In the genomic region with DNA sequence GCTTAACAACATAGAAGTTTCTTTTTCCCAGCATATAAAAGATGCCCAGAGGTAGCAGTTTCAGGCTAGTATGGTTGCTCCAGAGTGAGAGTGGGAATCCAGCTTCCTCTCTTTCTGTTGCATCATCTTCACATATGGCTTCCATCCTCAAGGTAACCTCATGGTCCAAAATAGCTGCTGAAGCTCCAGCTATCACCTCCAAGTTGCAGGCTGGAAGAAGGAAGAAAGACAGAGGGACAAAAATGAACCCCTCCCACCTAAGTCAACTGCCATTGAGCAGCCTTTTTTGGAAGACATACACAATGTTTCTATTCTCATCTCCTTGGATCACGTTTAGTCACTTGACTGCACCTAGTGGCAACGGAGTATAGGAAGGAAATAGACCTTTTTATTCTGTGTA, we compare ENCODE assay signal across 19 cellular contexts. TPM values are rescaled to one million over a fixed set of nuclear protein-coding genes. Genes with fewer than 3 reads are reported as not detected.
DNase-seq lines count a peak whose midpoint lies in the region; ATAC-seq, FAIRE-seq and TF ChIP-seq lines count a peak whose summit lies in the region.
"Had no signal": no experiment of that assay in that cellular context is flagged by ENCODE, and none has a peak within 500 bp of the region (broad histone marks: within the 10 kb centered on the region; RNA-seq: fewer than 3 reads in every experiment).

No MANE protein-coding gene starts in this region.

- no peak overlapping the region for H2AK5ac ChIP-seq in H1 (ENCODE audit: low read depth, low read length)

- no peak overlapping the region for H3K18ac ChIP-seq in H1 (ENCODE audit: extremely low read depth, low read length)

- peaks cover 5% of the 10 kb centered on the region for H3K23me2 ChIP-seq in H1 (ENCODE audit: low read depth, low read length)

- H3K14ac ChIP-seq in H1 (ENCODE audit: insufficient read length), result no peak overlapping the region

- no peak overlapping the region for H3K4ac ChIP-seq in H1 (replicated peaks; ENCODE audit: insufficient read length, low read depth, low read length)

- no peaks in the 10 kb centered on the region for H3K79me2 ChIP-seq in H1 (ENCODE audit: control insufficient read depth in 1 of 2, insufficient read depth in 2 of 2, low read length in 2 of 2)

- no peak overlapping the region for H3K56ac ChIP-seq in H1 (replicated peaks; ENCODE audit: insufficient read length, low read depth, low read length)

- TF ChIP-seq EP300 in H1 (IDR thresholded peaks at IDR 0.05; ENCODE audit: borderline replicate concordance in 1 of 2, low read depth in 2 of 2, low read length in 2 of 2), result no peak

- H2AFZ ChIP-seq in H1 (ENCODE audit: low read length), result no peak overlapping the region

- no peak overlapping the region for H4K8ac ChIP-seq in H1 (ENCODE audit: extremely low read depth, insufficient read depth, low read length)

- TF ChIP-seq POLR2A in H1 (IDR thresholded peaks at IDR 0.05; ENCODE audit: control extremely low read depth in 1 of 2, low read depth in 2 of 2, low read length in 2 of 2), result no peak
- no peak for TF ChIP-seq POLR2A in spleen (IDR thresholded peaks at IDR 0.05)

- TF ChIP-seq RAD21 in H1 (IDR thresholded peaks at IDR 0.05 in 1 of 2, conservative IDR thresholded peaks at IDR 0.05 in 1 of 2; ENCODE audit: low read depth in 2 of 2, low read length in 2 of 2), result no peak

- no peak overlapping the region for H3K23ac ChIP-seq in H1 (ENCODE audit: insufficient read length)

- H4K20me1 ChIP-seq in H1 (replicated peaks in 1 of 2; ENCODE audit: control insufficient read depth in 1 of 2, insufficient read depth in 2 of 2, low read length in 2 of 2), result peaks cover 0 to 5% of the 10 kb centered on the region in 2 experiments

- TF ChIP-seq CTCF in GM12864 (IDR thresholded peaks at IDR 0.05; ENCODE audit: low read depth, low read length, missing control alignments) (peak; percentile 16), H1 (IDR thresholded peaks at IDR 0.05; ENCODE audit: control extremely low read depth in 1 of 3, insufficient read depth in 1 of 3, low read depth in 1 of 3, low read length in 3 of 3) (peak in 2 of 3 experiments; percentile 0 to 4; a peak in 1 of 4 replicates), spleen (IDR thresholded peaks at IDR 0.05 in 8 of 11, conservative IDR thresholded peaks at IDR 0.05 in 3 of 11) (no peak)

- H3K27ac ChIP-seq in H1 (ENCODE audit: low read depth, low read length) (no peak overlapping the region), spleen (peak overlapping the region in 2 of 8 donors; percentile 16 to 34)

- no peaks in the 10 kb centered on the region for H3K36me3 ChIP-seq in H7 (replicated peaks; ENCODE audit: control insufficient read depth, insufficient read depth, low read length)
- H3K36me3 ChIP-seq in H1 (ENCODE audit: control insufficient read depth in 2 of 4, insufficient read depth in 4 of 4, low read length in 3 of 4), result no peaks in the 10 kb centered on the region
- H3K36me3 ChIP-seq in spleen, result peaks cover 0 to 36% (median 3%) of the 10 kb centered on the region in 6 donors

- no peak overlapping the region for H2BK120ac ChIP-seq in H1 (replicated peaks; ENCODE audit: low read depth, low read length)

- CTCF ChIA-PET in H1 (lab: Charles Lee; ENCODE audit: partially characterized antibody), result interaction anchor here (0.7 to 1.7 kb wide), 9 partner anchors 11 to 357 kb away, joined by 3 to 5 read pairs (median 3); no protein-coding TSS in a partner anchor

- no peak for ATAC-seq in GM21786 (IDR thresholded peaks at IDR 0.05; ENCODE audit: unreplicated experiment)

- H3K4me3 ChIP-seq in GM12864 (ENCODE audit: low read depth, low read length), result no peak overlapping the region
- H3K4me3 ChIP-seq in H7 (ENCODE audit: insufficient read depth, low read depth, low read length), result no peak overlapping the region
- no peak overlapping the region for H3K4me3 ChIP-seq in H1 (ENCODE audit: extremely low read depth in 1 of 4, insufficient read depth in 2 of 4, low read depth in 3 of 4, low read length in 4 of 4)
- H3K4me3 ChIP-seq in spleen, result no peak overlapping the region

- H3K27me3 ChIP-seq in H7 (ENCODE audit: control insufficient read depth, insufficient read depth, low read length) (peaks cover 3% of the 10 kb centered on the region; the same call in 1 of the 2 replicates), H1 (replicated peaks in 1 of 4; ENCODE audit: control insufficient read depth in 3 of 4, extremely low read depth in 1 of 4, insufficient read depth in 3 of 4, low read length in 3 of 4) (peaks cover 2 to 9% (median 5%) of the 10 kb centered on the region in 4 experiments; a peak in 5 of 7 replicates), spleen (replicated peaks in 1 of 7) (peaks cover 0 to 6% (median 0%) of the 10 kb centered on the region in 7 donors)

- WGBS in H1 (ENCODE audit: extremely low coverage in 1 of 2, insufficient coverage in 1 of 2, insufficient read length in 1 of 2, insufficient replicate concordance in 2 of 2, low coverage in 1 of 2, low lambda C conversion rate in 2 of 2, missing lambda C conversion rate in 1 of 2), 2 experiments, result 82% methylated on average over 2 of the region's 2 CpGs; no CpG with 5 or more reads in 1 of the 2 experiments
- 46 to 70% (median 58%) methylated on average over 2 of the region's 2 CpGs for WGBS in spleen, 5 donors

- H2BK15ac ChIP-seq in H1 (ENCODE audit: low read length), result no peak overlapping the region

- H3K4me2 ChIP-seq in H1 (ENCODE audit: insufficient read depth in 1 of 2, low read depth in 2 of 2, low read length in 2 of 2), result no peak overlapping the region

- no peak overlapping the region for H4K91ac ChIP-seq in H1 (replicated peaks; ENCODE audit: insufficient read length, low read length)

- FAIRE-seq in H1 (lab: Jason Lieb, UNC), result no peak

- H3K9me3 ChIP-seq in H1 (ENCODE audit: insufficient read depth in 2 of 2, low read depth in 1 of 2, low read length in 1 of 2), result no peaks in the 10 kb centered on the region; a peak in 1 of 4 replicates
- H3K9me3 ChIP-seq in spleen, result peaks cover 0 to 7% (median 0%) of the 10 kb centered on the region in 8 donors
- H3K9me3 ChIP-seq: Caco-2 had no signal

- H4K5ac ChIP-seq in H1 (ENCODE audit: insufficient read length, low read depth, low read length), result no peak overlapping the region

- intact Hi-C loops in spleen (cut with DNase I; ENCODE audit: low total_unique reads), result no loop called here

- no peak overlapping the region for H2BK5ac ChIP-seq in H1 (ENCODE audit: low read depth, low read length)

- no peak overlapping the region for H3K9ac ChIP-seq in H1 (replicated peaks in 1 of 4; ENCODE audit: extremely low read depth in 1 of 4, low read depth in 3 of 4, low read length in 3 of 4)

- POLR2A ChIA-PET in H1 (lab: Charles Lee; ENCODE audit: partially characterized antibody), result interaction anchor here (0.6 to 1.5 kb wide), 2 partner anchors 11 to 99 kb away, joined by 3 to 4 read pairs; no protein-coding TSS in a partner anchor

- peaks cover 0 to 9% (median 3%) of the 10 kb centered on the region in 4 experiments; a peak in 4 of 7 replicates for H3K4me1 ChIP-seq in H1 (replicated peaks in 1 of 4; ENCODE audit: control insufficient read depth in 3 of 4, insufficient read depth in 4 of 4, low read length in 3 of 4)
- H3K4me1 ChIP-seq in spleen, result peaks cover 0 to 92% (median 33%) of the 10 kb centered on the region in 6 donors
- H3K4me1 ChIP-seq: Caco-2 had no signal

- H2BK12ac ChIP-seq in H1 (ENCODE audit: low read depth, low read length), result no peak overlapping the region

- H3K79me1 ChIP-seq in H1 (ENCODE audit: low read depth, low read length), result no peaks in the 10 kb centered on the region

- H2BK20ac ChIP-seq in H1 (ENCODE audit: low read length), result no peak overlapping the region

- DNase-seq in GM12864 (ENCODE audit: low read depth) (no peak), H7 (peak; percentile 39), OCI-M1 (lab: John Stamatoyannopoulos, UW) (peak; percentile 43), H1 (ENCODE audit: low read depth in 1 of 2, low spot score in 2 of 2) (no peak), spleen (no peak), occipital lobe (lab: John Stamatoyannopoulos, UW) (no peak), hepatic stellate cell (ENCODE audit: low spot score) (no peak)
- DNase-seq: ACHN; AML-193; Caco-2; CD4-positive, CD25-positive, alpha-beta regulatory T cell; DMS53; NCI-H1092; NCI-H1694; NCI-H2107; NCI-H2227 treated with DMSO at 0.1 percent for 48 hours; NCI-H524; SHP77 treated with DMSO at 0.1 percent for 48 hours had no signal

TF ChIP-seq in H1, 55 proteins besides CTCF, POLR2A, EP300 and RAD21 (continues in another document):
- no peak for TF ChIP-seq RNF2 (IDR thresholded peaks at IDR 0.05; ENCODE audit: borderline replicate concordance, low read depth, low read length, missing control alignments, poor library complexity, severe bottlenecking)
- peak; percentile 86; the same call in 1 of the 2 replicates for TF ChIP-seq KDM1A (IDR thresholded peaks at IDR 0.05; ENCODE audit: borderline replicate concordance, low read length)

RNA-seq across cellular contexts. Expression of gene CSF2RB, which starts 5.3 kb away (rescaled TPM):
- total RNA-seq in H7 (2014; rRNA removed; shearing (Covaris generic)), result not detected in 2 replicates
- not detected in 2 replicates for total RNA-seq in H1 (2021; fragmentation: NEBNext Ultra II Directional; extraction: Animal tissue kit (Norgen Biotek cat#: 25700))
- polyA plus RNA-seq in H1 (2011; rRNA removed) (0.02 TPM in 1 of 2 replicates, not detected in the other), spleen (10 to 100 TPM; 14.2 to 19.7 (median 16.3) TPM)
- polyA plus RNA-seq in H1 (2011; cell fraction: cytosol; rRNA removed), result not detected
- polyA plus RNA-seq in H1 (2011; cell fraction: nucleus; rRNA removed), result 0.14 TPM
- not detected in 4 replicates for polyA plus RNA-seq in H1 (2012, experiment 1 of 2)
- not detected for polyA plus RNA-seq in H1 (2012, experiment 2 of 2)
- 0.02 TPM for polyA plus RNA-seq in H1 (2013, experiment 1 of 2)
- not detected for polyA plus RNA-seq in H1 (2013, experiment 2 of 2)
- not detected in 2 replicates for polyA minus RNA-seq in H1 (2011; rRNA and poly(A)+ RNA removed)
- polyA minus RNA-seq in H1 (2011; cell fraction: cytosol; rRNA and poly(A)+ RNA removed), result not detected
- not detected for polyA minus RNA-seq in H1 (2011; cell fraction: nucleus; rRNA and poly(A)+ RNA removed)
- total RNA-seq in spleen (100 to 1,000 TPM in 1 of 7 donors, 10 to 100 TPM in 6; 35.9 to 110 (median 61.3) TPM), occipital lobe (0.62 TPM)
- total RNA-seq: Caco-2 had no signal

RNA-seq across cellular contexts. Expression of gene NCF4, which starts 57.9 kb away (rescaled TPM):
- not detected in 2 replicates for total RNA-seq in H7 (2014; rRNA removed; shearing (Covaris generic))
- not detected in 2 replicates for total RNA-seq in H1 (2021; fragmentation: NEBNext Ultra II Directional; extraction: Animal tissue kit (Norgen Biotek cat#: 25700))
- polyA plus RNA-seq in H1 (2011; rRNA removed) (0.20 TPM in 1 of 2 replicates, not detected in the other), spleen (100 to 1,000 TPM; 116 to 178 (median 162) TPM)
- polyA plus RNA-seq in H1 (2011; cell fraction: cytosol; rRNA removed), result 0.10 TPM
- polyA plus RNA-seq in H1 (2011; cell fraction: nucleus; rRNA removed), result 0.09 TPM
- polyA plus RNA-seq in H1 (2012, experiment 1 of 2), result not detected in 4 replicates
- not detected for polyA plus RNA-seq in H1 (2012, experiment 2 of 2)
- polyA plus RNA-seq in H1 (2013, experiment 1 of 2), result 0.08 TPM
- not detected for polyA plus RNA-seq in H1 (2013, experiment 2 of 2)
- not detected in 2 replicates for polyA minus RNA-seq in H1 (2011; rRNA and poly(A)+ RNA removed)
- not detected for polyA minus RNA-seq in H1 (2011; cell fraction: cytosol; rRNA and poly(A)+ RNA removed)
- not detected for polyA minus RNA-seq in H1 (2011; cell fraction: nucleus; rRNA and poly(A)+ RNA removed)
- total RNA-seq in spleen (100 to 1,000 TPM in 6 of 7 donors, 10 to 100 TPM in 1; 89.0 to 222 (median 146) TPM), occipital lobe (2.5 TPM)
- total RNA-seq: Caco-2 had no signal

Comparison
In these comparisons a context has a peak if more than half of its experiments do, and no peak if none do; other contexts are left out.
1. DNase-seq: peak in H7 (single experiment) and OCI-M1 (single experiment); none in GM12864 (single experiment), H1 (0 of 2), spleen (single experiment), occipital lobe (single experiment) and hepatic stellate cell (single experiment).
2. CTCF ChIP-seq: peak in GM12864 (single experiment) and H1 (2 of 3); none in spleen (0 of 11).
3. RNA of gene CSF2RB, which starts 5.3 kb away (total RNA-seq): 35.9 to 110 TPM in spleen; 0.62 TPM in occipital lobe (single experiment), not detected in H1 and not detected in H7; every median in the first group is over 10 times any median in the second.
4. RNA of gene NCF4, which starts 57.9 kb away (total RNA-seq): 89.0 to 222 TPM in spleen; 2.5 TPM in occipital lobe (single experiment), not detected in H7 and not detected in H1; every median in the first group is over 10 times any median in the second.